Comparison of ENCODE assay signal across 8 cellular contexts in genomic region chr12:71756054-71756675, GRCh38. TPM values are rescaled to one million over a fixed set of nuclear protein-coding genes. Genes with fewer than 3 reads are reported as not detected.
DNase-seq lines count a peak whose midpoint lies in the region; ATAC-seq and TF ChIP-seq lines count a peak whose summit lies in the region.

No MANE protein-coding gene starts in this region.

- no peaks in the 10 kb centered on the region for H3K9me3 ChIP-seq in iPS-15b (ENCODE audit: control insufficient read depth, insufficient read depth, low read length)

- peaks cover 41% of the 10 kb centered on the region for H3K9me3 Mint-ChIP-seq in HFFc6
- H3K9me3 Mint-ChIP-seq in activated naive CD8-positive, alpha-beta T cell treated with anti-CD3 and anti-CD28 coated beads, Interleukin-2, amount 10 ng/mL, durations not matched to agents 7 days and 5 days: peaks cover 16% of the 10 kb centered on the region
- H3K9me3 Mint-ChIP-seq in stimulated activated memory B cell treated with anti-CD40 and anti-IgM and Interleukin-4, amounts not matched to agents 10 μg/mL and 1 μg/mL and 100 μg/mL, for 72 hours: peaks cover 3% of the 10 kb centered on the region

- peak overlapping the region; percentile 89 for H3K4me3 ChIP-seq in iPS-15b (ENCODE audit: low read depth, low read length)

- peaks cover 18% of the 10 kb centered on the region for H3K4me1 Mint-ChIP-seq in HFFc6 (ENCODE audit: low read depth)
- peaks cover 27% of the 10 kb centered on the region for H3K4me1 Mint-ChIP-seq in activated naive CD8-positive, alpha-beta T cell treated with anti-CD3 and anti-CD28 coated beads, Interleukin-2, amount 10 ng/mL, durations not matched to agents 7 days and 5 days
- H3K4me1 Mint-ChIP-seq in stimulated activated memory B cell treated with anti-CD40 and anti-IgM and Interleukin-4, amounts not matched to agents 10 μg/mL and 1 μg/mL and 100 μg/mL, for 72 hours: peaks cover 34% of the 10 kb centered on the region

- H3K36me3 Mint-ChIP-seq in HFFc6 (ENCODE audit: low read depth): peaks cover 57% of the 10 kb centered on the region
- H3K36me3 Mint-ChIP-seq in activated naive CD8-positive, alpha-beta T cell treated with anti-CD3 and anti-CD28 coated beads, Interleukin-2, amount 10 ng/mL, durations not matched to agents 7 days and 5 days: peaks cover 48% of the 10 kb centered on the region
- H3K36me3 Mint-ChIP-seq in stimulated activated memory B cell treated with anti-CD40 and anti-IgM and Interleukin-4, amounts not matched to agents 10 μg/mL and 1 μg/mL and 100 μg/mL, for 72 hours: peaks cover 36% of the 10 kb centered on the region

- ATAC-seq in activated naive CD8-positive, alpha-beta T cell treated with anti-CD3 and anti-CD28 coated beads, Interleukin-2, amount 10 ng/mL, durations not matched to agents 7 days and 5 days (ENCODE audit: low read depth): no peak
- no peak for ATAC-seq in stimulated activated memory B cell treated with anti-CD40 and anti-IgM and Interleukin-4, amounts not matched to agents 10 μg/mL and 1 μg/mL and 100 μg/mL, for 72 hours
- no peak for ATAC-seq in GM19397 (IDR thresholded peaks at IDR 0.05; ENCODE audit: unreplicated experiment)
- ATAC-seq in HG03175 (IDR thresholded peaks at IDR 0.05; ENCODE audit: unreplicated experiment): no peak

- no peaks in the 10 kb centered on the region for H3K4me1 ChIP-seq in iPS-15b (ENCODE audit: control insufficient read depth, insufficient read depth, low read length)

- H3K27ac Mint-ChIP-seq in HFFc6: peak overlapping the region; percentile 97; the same call in 1 of the 2 replicates
- peak overlapping the region; percentile 94 for H3K27ac Mint-ChIP-seq in activated naive CD8-positive, alpha-beta T cell treated with anti-CD3 and anti-CD28 coated beads, Interleukin-2, amount 10 ng/mL, durations not matched to agents 7 days and 5 days
- peak overlapping the region; percentile 83 for H3K27ac Mint-ChIP-seq in stimulated activated memory B cell treated with anti-CD40 and anti-IgM and Interleukin-4, amounts not matched to agents 10 μg/mL and 1 μg/mL and 100 μg/mL, for 72 hours

- H3K27me3 ChIP-seq in iPS-15b (ENCODE audit: control insufficient read depth, insufficient read depth, low read length): no peaks in the 10 kb centered on the region

- TF ChIP-seq CTCF in HFFc6 (IDR thresholded peaks at IDR 0.05): no peak

- peak overlapping the region; percentile 97 for H3K4me3 Mint-ChIP-seq in HFFc6
- H3K4me3 Mint-ChIP-seq in activated naive CD8-positive, alpha-beta T cell treated with anti-CD3 and anti-CD28 coated beads, Interleukin-2, amount 10 ng/mL, durations not matched to agents 7 days and 5 days: peak overlapping the region; percentile 93
- H3K4me3 Mint-ChIP-seq in stimulated activated memory B cell treated with anti-CD40 and anti-IgM and Interleukin-4, amounts not matched to agents 10 μg/mL and 1 μg/mL and 100 μg/mL, for 72 hours: peak overlapping the region; percentile 81

- DNase-seq in HFFc6 (no peak), germinal center (ENCODE audit: low spot score) (no peak)
- DNase-seq in activated naive CD8-positive, alpha-beta T cell treated with anti-CD3 and anti-CD28 coated beads, Interleukin-2, amount 10 ng/mL, durations not matched to agents 7 days and 5 days: no peak
- DNase-seq in stimulated activated CD4-positive, alpha-beta T cell treated with anti-CD3 and anti-CD28 coated beads, Interleukin-4, amount 100 ng/mL, for 4 hours: no peak

- peaks cover 3% of the 10 kb centered on the region for H3K27me3 Mint-ChIP-seq in HFFc6 (ENCODE audit: insufficient read depth)
- H3K27me3 Mint-ChIP-seq in activated naive CD8-positive, alpha-beta T cell treated with anti-CD3 and anti-CD28 coated beads, Interleukin-2, amount 10 ng/mL, durations not matched to agents 7 days and 5 days: peaks cover 11% of the 10 kb centered on the region
- no peaks in the 10 kb centered on the region for H3K27me3 Mint-ChIP-seq in stimulated activated memory B cell treated with anti-CD40 and anti-IgM and Interleukin-4, amounts not matched to agents 10 μg/mL and 1 μg/mL and 100 μg/mL, for 72 hours

- no peak overlapping the region for H3K9ac ChIP-seq in iPS-15b (ENCODE audit: low read depth, low read length)

- POLR2A ChIA-PET in activated naive CD8-positive, alpha-beta T cell treated with anti-CD3 and anti-CD28 coated beads, Interleukin-2, amount 10 ng/mL, durations not matched to agents 7 days and 5 days (lab: Charles Lee): interaction anchor here (1.3 to 5.7 kb wide), 2 partner anchors 84 to 92 kb away, joined by 4 to 36 read pairs; partner anchors contain the start of genes TBC1D15, THAP2 and ZFC3H1

- H3K36me3 ChIP-seq in iPS-15b (ENCODE audit: control insufficient read depth, insufficient read depth, low read length): no peaks in the 10 kb centered on the region

RNA-seq across cellular contexts. Expression of gene RAB21, which starts 1.5 kb away (rescaled TPM):
- total RNA-seq in HFFc6 (2021; fragmentation: NEBNext Ultra II Directional; extraction: Animal tissue kit (Norgen Biotek cat#: 25700)): 10 to 100 TPM; 79.3 to 93.5 (median 86.6) TPM
- 10 to 100 TPM; 63.8 to 66.3 TPM for total RNA-seq in activated naive CD8-positive, alpha-beta T cell treated with anti-CD3 and anti-CD28 coated beads, Interleukin-2, amount 10 ng/mL, durations not matched to agents 7 days and 5 days
